17 cellular contexts compared by ENCODE assay signal in genomic region chr1:152169356-152170025, GRCh38. TPM values are rescaled to one million over a fixed set of nuclear protein-coding genes. Genes with fewer than 3 reads are reported as not detected.
DNase-seq lines count a peak whose midpoint lies in the region; FAIRE-seq and TF ChIP-seq lines count a peak whose summit lies in the region.
"Had no signal": no experiment of that assay in that cellular context is flagged by ENCODE, and none has a peak within 500 bp of the region (broad histone marks: within the 10 kb centered on the region; RNA-seq: fewer than 3 reads in every experiment).

No MANE protein-coding gene starts in this region.

- H3K27me3 ChIP-seq in astrocyte (ENCODE audit: insufficient read depth, low read length) (peaks cover 12% of the 10 kb centered on the region), mesenchymal stem cell (ENCODE audit: control insufficient read depth in 1 of 2, insufficient read depth in 1 of 2, low read length in 2 of 2) (peaks cover 30 to 47% of the 10 kb centered on the region in 2 experiments), right atrium auricular region (no peaks in the 10 kb centered on the region), prostate gland (replicated peaks; ENCODE audit: insufficient read depth) (no peaks in the 10 kb centered on the region)
- H3K27me3 ChIP-seq: BE2C had no signal

- H4K8ac ChIP-seq in mesenchymal stem cell (ENCODE audit: low read length) = no peak overlapping the region

- no peak overlapping the region for H3K4ac ChIP-seq in mesenchymal stem cell (ENCODE audit: low read depth in 1 of 2, low read length in 2 of 2)

- no peaks in the 10 kb centered on the region for H4K20me1 ChIP-seq in astrocyte (ENCODE audit: insufficient read depth, low read length)

- H3K4me3 ChIP-seq in GM12865 (ENCODE audit: low read depth, low read length) (no peak overlapping the region), astrocyte (ENCODE audit: insufficient read depth, low read depth, low read length) (no peak overlapping the region), mesenchymal stem cell (ENCODE audit: insufficient read depth in 1 of 2, low read depth in 1 of 2, low read length in 2 of 2) (no peak overlapping the region), right atrium auricular region (no peak overlapping the region), prostate gland (no peak overlapping the region)
- H3K4me3 ChIP-seq: HAP-1 had no signal

- intact Hi-C loops in prostate gland (cut with DNase I) = no loop called here

- peaks cover 10% of the 10 kb centered on the region for H3K36me3 Mint-ChIP-seq in astrocyte (ENCODE audit: low read depth, unreplicated experiment)
- H3K36me3 Mint-ChIP-seq: IgD-negative memory B cell had no signal

- H3K4me1 ChIP-seq in astrocyte (ENCODE audit: insufficient read depth, low read length) = peaks cover 15% of the 10 kb centered on the region
- H3K4me1 ChIP-seq in mesenchymal stem cell (ENCODE audit: control insufficient read depth, insufficient read depth, low read depth, low read length) = peaks cover 9% of the 10 kb centered on the region
- peaks cover 0 to 18% of the 10 kb centered on the region in 2 donors for H3K4me1 ChIP-seq in right atrium auricular region
- no peaks in the 10 kb centered on the region for H3K4me1 ChIP-seq in prostate gland (replicated peaks)
- H3K4me1 ChIP-seq: BE2C, HAP-1 had no signal

- H2BK5ac ChIP-seq in mesenchymal stem cell (ENCODE audit: low read depth, low read length, poor library complexity, severe bottlenecking) = no peak overlapping the region

- H3K23ac ChIP-seq in mesenchymal stem cell (ENCODE audit: low read length in 2 of 2) = no peak overlapping the region

- H3K79me1 ChIP-seq in mesenchymal stem cell (replicated peaks; ENCODE audit: low read length, poor library complexity, severe bottlenecking) = no peaks in the 10 kb centered on the region

- no peak overlapping the region for H4K91ac ChIP-seq in mesenchymal stem cell (ENCODE audit: low read length)

- H3K4me2 ChIP-seq in astrocyte (ENCODE audit: low read length) (no peak overlapping the region), mesenchymal stem cell (ENCODE audit: low read length, poor library complexity, severe bottlenecking) (no peak overlapping the region)

- peaks cover 56% of the 10 kb centered on the region for H3K4me1 Mint-ChIP-seq in astrocyte (ENCODE audit: low read depth, unreplicated experiment)

- peak overlapping the region; percentile 68 for H3K4me3 Mint-ChIP-seq in astrocyte (ENCODE audit: unreplicated experiment)
- H3K4me3 Mint-ChIP-seq: CD8-positive, alpha-beta memory T cell; IgD-negative memory B cell had no signal

- H3K9me3 Mint-ChIP-seq in astrocyte (ENCODE audit: unreplicated experiment) = peaks cover 2% of the 10 kb centered on the region
- H3K9me3 Mint-ChIP-seq: CD8-positive, alpha-beta memory T cell; IgD-negative memory B cell had no signal

- H3K36me3 ChIP-seq in astrocyte (ENCODE audit: insufficient read depth, low read length) (no peaks in the 10 kb centered on the region), mesenchymal stem cell (ENCODE audit: control insufficient read depth in 1 of 2, insufficient read depth in 2 of 2, low read depth in 1 of 2, low read length in 2 of 2) (no peaks in the 10 kb centered on the region), right atrium auricular region (no peaks in the 10 kb centered on the region), prostate gland (no peaks in the 10 kb centered on the region)
- H3K36me3 ChIP-seq: BE2C, HAP-1 had no signal

- H2BK120ac ChIP-seq in mesenchymal stem cell (ENCODE audit: low read depth, low read length) = no peak overlapping the region

- H2AK5ac ChIP-seq in mesenchymal stem cell (ENCODE audit: low read length, severe bottlenecking) = peak overlapping the region; percentile 37

- H3K18ac ChIP-seq in mesenchymal stem cell (ENCODE audit: low read depth in 1 of 2, low read length in 2 of 2) = no peak overlapping the region

- H3K79me2 ChIP-seq in astrocyte (ENCODE audit: insufficient read depth, low read length) = no peaks in the 10 kb centered on the region

- 56% methylated on average over 3 of the region's 4 CpGs for WGBS in mesenchymal stem cell
- 75% methylated on average over 4 of the region's 4 CpGs for WGBS in prostate gland

- H3K27me3 Mint-ChIP-seq in astrocyte (ENCODE audit: low read depth, unreplicated experiment) = no peaks in the 10 kb centered on the region

- FAIRE-seq in astrocyte (lab: Jason Lieb, UNC) = no peak

- peak overlapping the region; percentile 97 for H3K27ac Mint-ChIP-seq in astrocyte (ENCODE audit: unreplicated experiment)
- H3K27ac Mint-ChIP-seq: IgD-negative memory B cell had no signal

- TF ChIP-seq CTCF in GM12865 (IDR thresholded peaks at IDR 0.05; ENCODE audit: insufficient read depth, low read depth, low read length, missing control alignments) (no peak), astrocyte (IDR thresholded peaks at IDR 0.05; ENCODE audit: insufficient read depth, low read depth, low read length) (no peak), right atrium auricular region (IDR thresholded peaks at IDR 0.05) (no peak), prostate gland (IDR thresholded peaks at IDR 0.05) (no peak)

- H2AFZ ChIP-seq in astrocyte (ENCODE audit: low read depth, low read length) (no peak overlapping the region), mesenchymal stem cell (ENCODE audit: low read depth, low read length) (no peak overlapping the region)

- H3K14ac ChIP-seq in mesenchymal stem cell (ENCODE audit: low read length in 2 of 2) = no peak overlapping the region

- H3K27ac ChIP-seq in astrocyte (ENCODE audit: low read depth, low read length) (no peak overlapping the region), mesenchymal stem cell (ENCODE audit: low read length, poor library complexity, severe bottlenecking) (no peak overlapping the region), right atrium auricular region (no peak overlapping the region), prostate gland (no peak overlapping the region)

- no peak for TF ChIP-seq POLR2A in prostate gland (IDR thresholded peaks at IDR 0.05)

- no peak overlapping the region for H2BK12ac ChIP-seq in mesenchymal stem cell (ENCODE audit: low read length in 2 of 2)

- H3K9ac ChIP-seq in astrocyte (ENCODE audit: low read length) (no peak overlapping the region), mesenchymal stem cell (ENCODE audit: low read length) (no peak overlapping the region)

- DNase-seq in GM12865 (ENCODE audit: low read depth) = peak; percentile 20
- DNase-seq in MV-4-11 (lab: John Stamatoyannopoulos, UW) = peak; percentile 75
- no peak for DNase-seq in astrocyte (ENCODE audit: low read depth)
- DNase-seq in mesenchymal stem cell = no peak
- no peak for DNase-seq in right atrium auricular region (ENCODE audit: low spot score)
- DNase-seq in prostate gland (ENCODE audit: low spot score) = no peak
- no peak for DNase-seq in DMS79 treated with DMSO at 0.1 percent for 48 hours (lab: John Stamatoyannopoulos, UW)
- DNase-seq: BE2C; CD8-positive, alpha-beta memory T cell; NCI-H1417; NCI-H2029; NCI-H510A treated with DMSO at 0.1 percent for 48 hours had no signal

- no peak overlapping the region for H2BK15ac ChIP-seq in mesenchymal stem cell (ENCODE audit: low read depth, poor library complexity, severe bottlenecking)

- H3K9me3 ChIP-seq in astrocyte (ENCODE audit: insufficient read depth, low read depth, low read length) = no peaks in the 10 kb centered on the region
- H3K9me3 ChIP-seq in mesenchymal stem cell (ENCODE audit: control insufficient read depth, low read length) = no peaks in the 10 kb centered on the region
- H3K9me3 ChIP-seq in right atrium auricular region = no peaks in the 10 kb centered on the region
- no peaks in the 10 kb centered on the region for H3K9me3 ChIP-seq in prostate gland
- H3K9me3 ChIP-seq: BE2C, HAP-1 had no signal

RNA-seq across cellular contexts. Expression of gene RPTN, which starts 10.5 kb away (rescaled TPM):
- total RNA-seq in astrocyte (0.07 and 0.09 TPM in 2 replicates), right atrium auricular region (not detected), prostate gland (not detected)
- not detected for polyA plus RNA-seq in mesenchymal stem cell (2013, experiment 1 of 2)
- not detected for polyA plus RNA-seq in mesenchymal stem cell (2013, experiment 2 of 2)
- total RNA-seq: CD8-positive, alpha-beta memory T cell; M059J; T-helper 1 cell treated with Interleukin-12 subunit alpha and Interleukin-12 subunit beta and Interleukin-4 antibody, amounts not matched to agents 30 ng/mL and 1 ng/mL, for 36 hours had no signal
- polyA plus RNA-seq: AG04450; CD8-positive, alpha-beta memory T cell; IgD-negative memory B cell had no signal

RNA-seq across cellular contexts. Expression of gene TCHH, which starts 54.2 kb away (rescaled TPM):
- total RNA-seq in astrocyte = 0.70 and 0.86 TPM in 2 replicates
- not detected for polyA plus RNA-seq in mesenchymal stem cell (2013, experiment 1 of 2)
- not detected for polyA plus RNA-seq in mesenchymal stem cell (2013, experiment 2 of 2)
- total RNA-seq in right atrium auricular region = under 1 TPM; 0.04 to 0.12 TPM
- under 1 TPM in 1 of 2 donors, not detected in 1; 0.91 TPM for total RNA-seq in prostate gland
- total RNA-seq: M059J had no signal
- polyA plus RNA-seq: AG04450; CD8-positive, alpha-beta memory T cell; IgD-negative memory B cell had no signal

RNA-seq across cellular contexts. Expression of gene HRNR, which starts 54.5 kb away (rescaled TPM):
- total RNA-seq in astrocyte (not detected in 2 replicates), right atrium auricular region (not detected), prostate gland (under 1 TPM in 1 of 2 donors, not detected in 1; 0.06 TPM)
- not detected for polyA plus RNA-seq in mesenchymal stem cell (2013, experiment 1 of 2)
- polyA plus RNA-seq in mesenchymal stem cell (2013, experiment 2 of 2) = not detected
- total RNA-seq: CD8-positive, alpha-beta memory T cell; M059J; T-helper 1 cell treated with Interleukin-12 subunit alpha and Interleukin-12 subunit beta and Interleukin-4 antibody, amounts not matched to agents 30 ng/mL and 1 ng/mL, for 36 hours had no signal
- polyA plus RNA-seq: AG04450; CD8-positive, alpha-beta memory T cell; IgD-negative memory B cell had no signal

Comparison
In these comparisons a context has a peak if more than half of its experiments do, and no peak if none do; other contexts are left out.
1. DNase-seq: peak in GM12865 (single experiment) and MV-4-11 (single experiment); none in astrocyte (single experiment), mesenchymal stem cell (single experiment), right atrium auricular region (single experiment), prostate gland (single experiment) and DMS79 treated with DMSO at 0.1 percent for 48 hours (single experiment).